8 cellular contexts compared by ENCODE assay signal in the genomic region with DNA sequence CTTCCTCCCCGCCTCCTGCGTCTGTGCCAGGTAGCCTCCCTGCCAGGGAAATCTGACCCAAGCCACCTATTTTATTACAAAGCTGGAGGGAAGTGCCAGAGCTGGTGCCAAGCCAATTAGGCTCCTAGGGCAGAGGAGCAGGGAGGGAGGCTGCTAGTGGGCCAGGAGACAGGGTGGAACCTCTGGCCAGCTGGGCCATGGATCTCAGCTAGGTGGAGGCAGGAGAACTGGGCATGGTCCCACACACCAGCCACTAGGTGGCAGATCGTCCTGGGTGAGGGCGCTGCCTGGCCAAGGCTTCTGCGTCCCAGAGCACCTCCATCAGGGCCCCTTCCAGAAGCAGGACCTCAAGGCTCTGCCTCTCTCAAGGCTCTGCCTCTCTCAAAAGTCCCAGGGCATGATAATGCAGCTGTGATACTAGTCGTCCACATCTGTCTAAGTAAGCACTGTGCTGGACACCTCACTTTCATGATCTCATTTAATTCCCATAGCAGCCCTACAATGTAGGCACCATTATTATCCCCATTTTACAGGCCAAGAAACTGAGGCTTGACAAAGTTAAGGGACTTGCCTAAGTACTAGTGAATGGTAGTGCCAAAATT. TPM values are rescaled to one million over a fixed set of nuclear protein-coding genes. Genes with fewer than 3 reads are reported as not detected.
A peak's percentile ranks its signal among the peaks of the same experiment; 100 is the strongest.
DNase-seq lines count a peak whose midpoint lies in the region; ATAC-seq and TF ChIP-seq lines count a peak whose summit lies in the region.

No MANE protein-coding gene starts in this region.

- H3K79me2 ChIP-seq in OCI-LY3 (ENCODE audit: low read length), result peaks cover 6% of the 10 kb centered on the region

- H3K4me1 ChIP-seq in OCI-LY3 (ENCODE audit: low read length) (peaks cover 10% of the 10 kb centered on the region), thyroid gland (peaks cover 42 to 72% of the 10 kb centered on the region in 2 donors)

- TF ChIP-seq CTCF in OCI-LY3 (IDR thresholded peaks at IDR 0.05; ENCODE audit: low read depth, low read length) (peak; percentile 95), omental fat pad (IDR thresholded peaks at IDR 0.05) (peak in 1 of 3 donors; percentile 31), thyroid gland (IDR thresholded peaks at IDR 0.05) (peak; percentile 42 to 95 (median 86))

- intact Hi-C loops in thyroid gland (cut with DNase I), result no loop called here

- DNase-seq in AG08395 (ENCODE audit: low spot score) (peak; percentile 86), fibroblast of the conjunctiva (ENCODE audit: low read depth) (peak; percentile 52), omental fat pad (ENCODE audit: low spot score) (no peak), thyroid gland (peak; percentile 99)
- peak; percentile 72 to 79 for DNase-seq in activated T-cell treated with anti-CD3 and anti-CD28 coated beads, Interleukin-2, amount 50 U/mL, for 48 hours

- H3K9me3 ChIP-seq in OCI-LY3 (ENCODE audit: insufficient read depth, low read length) (no peaks in the 10 kb centered on the region), thyroid gland (no peaks in the 10 kb centered on the region)

- H3K27ac ChIP-seq in OCI-LY3 (ENCODE audit: low read length) (no peak overlapping the region), thyroid gland (peak overlapping the region in 2 of 3 donors; percentile 57 to 77)

- no peak overlapping the region for H2AFZ ChIP-seq in OCI-LY3 (ENCODE audit: low read depth, low read length)

- 15 to 24% methylated on average over 5 to 6 of the region's 6 CpGs for WGBS in thyroid gland, 2 donors

- no peaks in the 10 kb centered on the region for H3K36me3 ChIP-seq in OCI-LY3 (replicated peaks; ENCODE audit: low read depth, low read length)
- no peaks in the 10 kb centered on the region for H3K36me3 ChIP-seq in thyroid gland

- H3K4me3 ChIP-seq in OCI-LY3 (ENCODE audit: low read length) (no peak overlapping the region), thyroid gland (replicated peaks in 1 of 3) (no peak overlapping the region)

- no peaks in the 10 kb centered on the region for H4K20me1 ChIP-seq in OCI-LY3 (ENCODE audit: insufficient read depth, low read length)

- no peaks in the 10 kb centered on the region for H3K27me3 ChIP-seq in OCI-LY3 (ENCODE audit: low read depth, low read length)
- H3K27me3 ChIP-seq in thyroid gland, result no peaks in the 10 kb centered on the region

- ATAC-seq in GM18511 (IDR thresholded peaks at IDR 0.05; ENCODE audit: unreplicated experiment) (peak; percentile 57), HG03439 (IDR thresholded peaks at IDR 0.05; ENCODE audit: unreplicated experiment) (peak; percentile 52), omental fat pad (ENCODE audit: low FRiP score) (peak; percentile 77)

- no peak overlapping the region for H3K9ac ChIP-seq in OCI-LY3 (ENCODE audit: low read length)

- peak in 1 of 2 donors; percentile 53 for TF ChIP-seq POLR2A in thyroid gland (IDR thresholded peaks at IDR 0.05)

- H3K4me2 ChIP-seq in OCI-LY3 (ENCODE audit: low read length), result no peak overlapping the region

RNA-seq across cellular contexts. Expression of a gene that starts 4.5 kb away (rescaled TPM):
- total RNA-seq in omental fat pad (10 to 100 TPM in 2 of 4 donors, 1 to 10 TPM in 2; 9.1 to 14.0 (median 10.5) TPM), thyroid gland (10 to 100 TPM; 14.4 to 17.7 (median 16.2) TPM)

RNA-seq across cellular contexts. Expression of a gene that starts 26.3 kb away (rescaled TPM):
- total RNA-seq in omental fat pad (10 to 100 TPM; 21.5 to 39.9 (median 30.3) TPM), thyroid gland (100 to 1,000 TPM in 1 of 4 donors, 10 to 100 TPM in 3; 32.0 to 154 (median 71.4) TPM)
